In the genomic region with DNA sequence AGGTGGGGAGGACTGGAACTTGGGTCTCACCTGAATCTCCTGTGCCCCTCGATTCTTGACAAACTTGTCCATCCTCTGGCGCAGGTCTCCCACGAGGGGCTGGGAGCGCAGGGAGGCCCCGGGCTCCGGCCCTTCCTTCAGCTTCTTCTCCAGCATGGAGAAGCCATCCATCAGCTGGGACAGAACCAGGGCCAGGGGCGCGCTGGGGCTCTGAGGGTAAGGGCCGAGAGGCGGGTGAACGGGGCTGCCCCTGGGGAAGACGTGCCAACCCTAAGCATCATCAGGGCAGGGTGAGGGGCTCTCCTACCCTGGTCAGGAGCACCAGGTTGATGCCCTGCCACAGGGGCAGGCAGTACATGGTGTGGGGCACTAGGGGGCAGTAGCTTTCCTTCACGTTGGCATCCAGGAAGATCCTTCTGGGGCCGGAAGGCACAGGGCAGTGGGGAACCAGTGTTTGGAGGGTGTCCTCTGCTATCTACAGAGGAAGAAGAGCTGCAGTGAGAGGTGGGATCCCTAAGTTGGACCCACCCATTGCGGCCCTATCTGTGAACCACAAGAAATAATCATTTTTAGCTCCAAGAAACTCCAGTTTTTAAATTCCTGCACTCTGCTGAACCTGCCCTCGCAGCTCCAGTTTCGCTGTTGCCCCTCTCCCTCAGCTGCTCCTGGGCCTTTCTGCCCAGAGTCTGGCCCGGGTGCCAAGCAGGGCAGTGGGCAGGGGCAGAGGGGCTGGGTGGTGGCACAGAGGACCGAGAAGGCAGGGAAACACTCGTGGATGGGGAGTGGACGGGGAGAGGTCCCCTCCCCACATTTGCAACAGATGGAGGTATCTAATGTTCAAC, we compare ENCODE assay signal across 9 cellular contexts. TPM values are rescaled to one million over a fixed set of nuclear protein-coding genes. Genes with fewer than 3 reads are reported as not detected.
DNase-seq lines count a peak whose midpoint lies in the region; ATAC-seq, FAIRE-seq and TF ChIP-seq lines count a peak whose summit lies in the region.
"Had no signal": no experiment of that assay in that cellular context is flagged by ENCODE, and none has a peak within 500 bp of the region (broad histone marks: within the 10 kb centered on the region; RNA-seq: fewer than 3 reads in every experiment).

No MANE protein-coding gene starts in this region.

- H3K4me3 ChIP-seq in WERI-Rb-1 (ENCODE audit: low read depth, low read length) (no peak overlapping the region), H1 (ENCODE audit: extremely low read depth in 1 of 4, insufficient read depth in 2 of 4, low read depth in 3 of 4, low read length in 4 of 4) (no peak overlapping the region)
- H3K4me3 ChIP-seq: skin epidermis had no signal

- H4K5ac ChIP-seq in H1 (ENCODE audit: insufficient read length, low read depth, low read length): no peak overlapping the region

- no peak for TF ChIP-seq EP300 in H1 (IDR thresholded peaks at IDR 0.05; ENCODE audit: borderline replicate concordance in 1 of 2, low read depth in 2 of 2, low read length in 2 of 2)

- H2BK15ac ChIP-seq in H1 (ENCODE audit: low read length): no peak overlapping the region

- no peak overlapping the region for H3K23ac ChIP-seq in H1 (ENCODE audit: insufficient read length)

- H3K56ac ChIP-seq in H1 (replicated peaks; ENCODE audit: insufficient read length, low read depth, low read length): no peak overlapping the region

- no peaks in the 10 kb centered on the region for H3K23me2 ChIP-seq in H1 (ENCODE audit: low read depth, low read length)

- H3K27ac ChIP-seq in WERI-Rb-1 (no peak overlapping the region), H1 (ENCODE audit: low read depth, low read length) (no peak overlapping the region)
- H3K27ac ChIP-seq: skin epidermis had no signal

- no peak overlapping the region for H3K9ac ChIP-seq in H1 (replicated peaks in 1 of 4; ENCODE audit: extremely low read depth in 1 of 4, low read depth in 3 of 4, low read length in 3 of 4)

- 77% methylated on average over 19 of the region's 21 CpGs; no CpG with 5 or more reads in 1 of the 2 experiments for WGBS in H1 (ENCODE audit: extremely low coverage in 1 of 2, insufficient coverage in 1 of 2, insufficient read length in 1 of 2, insufficient replicate concordance in 2 of 2, low coverage in 1 of 2, low lambda C conversion rate in 2 of 2, missing lambda C conversion rate in 1 of 2), 2 experiments

- H3K4me3 Mint-ChIP-seq in natural killer cell: no peak overlapping the region

- H2AFZ ChIP-seq in H1 (ENCODE audit: low read length): no peak overlapping the region

- POLR2A ChIA-PET in H1 (lab: Charles Lee; ENCODE audit: partially characterized antibody): interaction anchor here (0.8 to 2.5 kb wide), 4 partner anchors 10 to 63 kb away, joined by 3 to 11 read pairs (median 8); a partner anchor contains a TSS

- no peak overlapping the region for H4K8ac ChIP-seq in H1 (ENCODE audit: extremely low read depth, insufficient read depth, low read length)

- TF ChIP-seq CTCF in WERI-Rb-1 (IDR thresholded peaks at IDR 0.05; ENCODE audit: low read depth, low read length) (peak; percentile 97), H1 (IDR thresholded peaks at IDR 0.05; ENCODE audit: control extremely low read depth in 1 of 3, insufficient read depth in 1 of 3, low read depth in 1 of 3, low read length in 3 of 3) (peak; percentile 77 to 100 (median 96)), natural killer cell (IDR thresholded peaks at IDR 0.05) (peak; percentile 68)

- H3K4me1 Mint-ChIP-seq in natural killer cell: no peaks in the 10 kb centered on the region

- no peak overlapping the region for H2AK5ac ChIP-seq in H1 (ENCODE audit: low read depth, low read length)

- no peaks in the 10 kb centered on the region for H3K27me3 Mint-ChIP-seq in natural killer cell (ENCODE audit: low read depth in 2 of 2)

- H3K4me2 ChIP-seq in H1 (ENCODE audit: insufficient read depth in 1 of 2, low read depth in 2 of 2, low read length in 2 of 2): no peak overlapping the region

- H2BK12ac ChIP-seq in H1 (ENCODE audit: low read depth, low read length): no peak overlapping the region

- CTCF ChIA-PET in H1 (lab: Charles Lee; ENCODE audit: partially characterized antibody): interaction anchor here (0.5 to 6.6 kb wide), 55 partner anchors 9 to 851 kb away, joined by 3 to 69 read pairs (median 4); a partner anchor contains a TSS

- no peaks in the 10 kb centered on the region for H3K79me2 ChIP-seq in H1 (ENCODE audit: control insufficient read depth in 1 of 2, insufficient read depth in 2 of 2, low read length in 2 of 2)

- peaks cover 0 to 2% of the 10 kb centered on the region in 2 experiments for H4K20me1 ChIP-seq in H1 (replicated peaks in 1 of 2; ENCODE audit: control insufficient read depth in 1 of 2, insufficient read depth in 2 of 2, low read length in 2 of 2)

- H3K79me1 ChIP-seq in H1 (ENCODE audit: low read depth, low read length): no peaks in the 10 kb centered on the region; the same call in 1 of the 2 replicates

- no peak overlapping the region for H4K91ac ChIP-seq in H1 (replicated peaks; ENCODE audit: insufficient read length, low read length)

- no peak overlapping the region for H2BK20ac ChIP-seq in H1 (ENCODE audit: low read length)

- no peaks in the 10 kb centered on the region for H3K9me3 Mint-ChIP-seq in natural killer cell

- peaks cover 10% of the 10 kb centered on the region for H3K36me3 Mint-ChIP-seq in natural killer cell

- ATAC-seq in GM19463 (IDR thresholded peaks at IDR 0.05; ENCODE audit: unreplicated experiment) (peak; percentile 58), natural killer cell (peak; percentile 56 to 80 (median 69))

- no peak overlapping the region for H3K4ac ChIP-seq in H1 (replicated peaks; ENCODE audit: insufficient read length, low read depth, low read length)

- peaks cover 48% of the 10 kb centered on the region for H3K27me3 ChIP-seq in WERI-Rb-1 (ENCODE audit: insufficient read depth, low read depth, severe bottlenecking)
- H3K27me3 ChIP-seq in H1 (replicated peaks in 1 of 4; ENCODE audit: control insufficient read depth in 3 of 4, extremely low read depth in 1 of 4, insufficient read depth in 3 of 4, low read length in 3 of 4): no peaks in the 10 kb centered on the region

- intact Hi-C loops in natural killer cell (cut with micrococcal nuclease): no loop called here

- no peak overlapping the region for H3K18ac ChIP-seq in H1 (ENCODE audit: extremely low read depth, low read length)

- no peak overlapping the region for H2BK120ac ChIP-seq in H1 (replicated peaks; ENCODE audit: low read depth, low read length)

- DNase-seq in D341Med (ENCODE audit: low spot score): peak; percentile 71
- DNase-seq in Kasumi-1 (lab: John Stamatoyannopoulos, UW): peak; percentile 80 to 88
- peak; percentile 77 for DNase-seq in WERI-Rb-1
- DNase-seq in H1 (ENCODE audit: low read depth in 1 of 2, low spot score in 2 of 2): peak in 1 of 2 experiments; percentile 87
- DNase-seq in natural killer cell: no peak
- no peak for DNase-seq in NCI-H187 (lab: John Stamatoyannopoulos, UW)
- no peak for DNase-seq in Ammon's horn (ENCODE audit: low spot score)

- no peak for TF ChIP-seq POLR2A in H1 (IDR thresholded peaks at IDR 0.05; ENCODE audit: control extremely low read depth in 1 of 2, low read depth in 2 of 2, low read length in 2 of 2)

- no peaks in the 10 kb centered on the region for H3K4me1 ChIP-seq in H1 (replicated peaks in 1 of 4; ENCODE audit: control insufficient read depth in 3 of 4, insufficient read depth in 4 of 4, low read length in 3 of 4)

- TF ChIP-seq RAD21 in H1 (IDR thresholded peaks at IDR 0.05 in 1 of 2, conservative IDR thresholded peaks at IDR 0.05 in 1 of 2; ENCODE audit: low read depth in 2 of 2, low read length in 2 of 2): peak; percentile 82

- FAIRE-seq in H1 (lab: Jason Lieb, UNC): peak; percentile 90

- H3K36me3 ChIP-seq in WERI-Rb-1 (no peaks in the 10 kb centered on the region), H1 (ENCODE audit: control insufficient read depth in 2 of 4, insufficient read depth in 4 of 4, low read length in 3 of 4) (peaks cover 0 to 7% (median 6%) of the 10 kb centered on the region in 4 experiments; a peak in 4 of 8 replicates)

- H3K9me3 ChIP-seq in WERI-Rb-1 (ENCODE audit: severe bottlenecking) (no peaks in the 10 kb centered on the region), H1 (ENCODE audit: insufficient read depth in 2 of 2, low read depth in 1 of 2, low read length in 1 of 2) (no peaks in the 10 kb centered on the region)

- no peak overlapping the region for H2BK5ac ChIP-seq in H1 (ENCODE audit: low read depth, low read length)

- peak overlapping the region in 1 of 2 donors; percentile 47 for H3K27ac Mint-ChIP-seq in natural killer cell

- H3K14ac ChIP-seq in H1 (ENCODE audit: insufficient read length): no peak overlapping the region

TF ChIP-seq in H1, 55 proteins besides CTCF, POLR2A, EP300 and RAD21:
- TF ChIP-seq TBP (IDR thresholded peaks at IDR 0.05; ENCODE audit: low read depth, low read length) (no peak), CREB1 (IDR thresholded peaks at IDR 0.05) (peak; percentile 48; the same call in 1 of the 2 replicates)

RNA-seq across cellular contexts. Expression of a gene that starts 10.8 kb away (rescaled TPM):
- 3.2 and 4.2 TPM in 2 replicates for total RNA-seq in H1 (2021; fragmentation: NEBNext Ultra II Directional; extraction: Animal tissue kit (Norgen Biotek cat#: 25700))
- 4.2 and 5.4 TPM in 2 replicates for polyA plus RNA-seq in H1 (2011; rRNA removed)
- 5.1 TPM for polyA plus RNA-seq in H1 (2011; cell fraction: cytosol; rRNA removed)
- polyA plus RNA-seq in H1 (2011; cell fraction: nucleus; rRNA removed): 17.2 TPM
- 1.9 to 4.6 TPM (median 3.9 TPM) in 4 replicates for polyA plus RNA-seq in H1 (2012, experiment 1 of 2)
- 7.6 TPM for polyA plus RNA-seq in H1 (2012, experiment 2 of 2)
- 2.6 TPM for polyA plus RNA-seq in H1 (2013, experiment 1 of 2)
- 1.7 TPM for polyA plus RNA-seq in H1 (2013, experiment 2 of 2)
- polyA minus RNA-seq in H1 (2011; rRNA and poly(A)+ RNA removed): 2.1 TPM in 2 replicates
- 8.9 TPM for polyA minus RNA-seq in H1 (2011; cell fraction: cytosol; rRNA and poly(A)+ RNA removed)
- 4.9 TPM for polyA minus RNA-seq in H1 (2011; cell fraction: nucleus; rRNA and poly(A)+ RNA removed)
- 10 to 100 TPM; 20.8 to 28.2 (median 28.0) TPM for total RNA-seq in natural killer cell

RNA-seq across cellular contexts. Expression of a gene that starts 21.0 kb away (rescaled TPM):
- 38.7 and 44.0 TPM in 2 replicates for total RNA-seq in H1 (2021; fragmentation: NEBNext Ultra II Directional; extraction: Animal tissue kit (Norgen Biotek cat#: 25700))
- polyA plus RNA-seq in H1 (2011; rRNA removed): 61.7 and 67.5 TPM in 2 replicates
- 51.9 TPM for polyA plus RNA-seq in H1 (2011; cell fraction: cytosol; rRNA removed)
- polyA plus RNA-seq in H1 (2011; cell fraction: nucleus; rRNA removed): 151 TPM
- polyA plus RNA-seq in H1 (2012, experiment 1 of 2): 44.2 to 60.2 TPM (median 54.2 TPM) in 4 replicates
- 44.6 TPM for polyA plus RNA-seq in H1 (2012, experiment 2 of 2)
- 32.9 TPM for polyA plus RNA-seq in H1 (2013, experiment 1 of 2)
- 32.5 TPM for polyA plus RNA-seq in H1 (2013, experiment 2 of 2)
- 39.4 and 49.7 TPM in 2 replicates for polyA minus RNA-seq in H1 (2011; rRNA and poly(A)+ RNA removed)
- 24.3 TPM for polyA minus RNA-seq in H1 (2011; cell fraction: cytosol; rRNA and poly(A)+ RNA removed)
- polyA minus RNA-seq in H1 (2011; cell fraction: nucleus; rRNA and poly(A)+ RNA removed): 60.9 TPM
- total RNA-seq in natural killer cell: 100 to 1,000 TPM in 2 of 3 donors, 10 to 100 TPM in 1; 92.4 to 103 (median 102) TPM

Comparison
In these comparisons a context has a peak if more than half of its experiments do, and no peak if none do; other contexts are left out.
1. DNase-seq: peak in D341Med (single experiment), Kasumi-1 (2 of 2) and WERI-Rb-1 (single experiment); none in natural killer cell (single experiment), NCI-H187 (0 of 2) and Ammon's horn (single experiment).
2. Peak in every context shown above with its lines, with median percentiles within 50 percentile points of each other: CTCF ChIP-seq.